9 cellular contexts compared by ENCODE assay signal in genomic region chr21:39346671-39347327, GRCh38. TPM values are rescaled to one million over a fixed set of nuclear protein-coding genes. Genes with fewer than 3 reads are reported as not detected.
A peak's percentile ranks its signal among the peaks of the same experiment; 100 is the strongest.
DNase-seq lines count a peak whose midpoint lies in the region; ATAC-seq, FAIRE-seq and TF ChIP-seq lines count a peak whose summit lies in the region.
"Had no signal": no experiment of that assay in that cellular context is flagged by ENCODE, and none has a peak within 500 bp of the region (broad histone marks: within the 10 kb centered on the region; RNA-seq: fewer than 3 reads in every experiment).

No MANE protein-coding gene starts in this region.

- H3K4me3 Mint-ChIP-seq in CD14-positive monocyte: no peak overlapping the region
- H3K4me3 Mint-ChIP-seq in naive B cell: peak overlapping the region; percentile 50 to 82 (median 65)

- peak overlapping the region; percentile 93 for H3K4me3 ChIP-seq in HUES64 (ENCODE audit: low read length)
- peak overlapping the region; percentile 92 for H3K4me3 ChIP-seq in astrocyte of the spinal cord (ENCODE audit: low read depth, low read length)
- no peak overlapping the region for H3K4me3 ChIP-seq in effector memory CD4-positive, alpha-beta T cell (ENCODE audit: insufficient read depth, low read depth, low read length, poor library complexity, severe bottlenecking)

- no peaks in the 10 kb centered on the region for H3K9me3 Mint-ChIP-seq in CD14-positive monocyte
- peaks cover 0 to 2% (median 0%) of the 10 kb centered on the region in 7 donors for H3K9me3 Mint-ChIP-seq in naive B cell

- intact Hi-C loops in CD14-positive monocyte (cut with micrococcal nuclease): loop anchor here (2.0 to 5.0 kb wide), 3 partner anchors 34 to 42 kb away; partner anchors contain the start of gene BRWD1 (in 1 of the 2)

- peaks cover 59% of the 10 kb centered on the region for H3K36me3 ChIP-seq in HUES64 (ENCODE audit: insufficient read depth, low read length)
- H3K36me3 ChIP-seq in effector memory CD4-positive, alpha-beta T cell (ENCODE audit: control insufficient read depth, insufficient read depth, low read length): peaks cover 12% of the 10 kb centered on the region

- no peak for ATAC-seq in naive B cell (ENCODE audit: low read depth in 2 of 2)

- H3K27me3 ChIP-seq in HUES64 (ENCODE audit: insufficient read depth, low read length): no peaks in the 10 kb centered on the region
- no peaks in the 10 kb centered on the region for H3K27me3 ChIP-seq in effector memory CD4-positive, alpha-beta T cell (replicated peaks; ENCODE audit: control insufficient read depth, insufficient read depth, low read length, poor library complexity, severe bottlenecking)

- WGBS in HUES64: 82% methylated on average over 4 of the region's 7 CpGs

- H3K4me1 ChIP-seq in HUES64 (ENCODE audit: insufficient read depth, low read length): peaks cover 29% of the 10 kb centered on the region
- peaks cover 12% of the 10 kb centered on the region for H3K4me1 ChIP-seq in effector memory CD4-positive, alpha-beta T cell (ENCODE audit: control insufficient read depth, insufficient read depth, low read length, poor library complexity, severe bottlenecking)

- H3K27me3 Mint-ChIP-seq in CD14-positive monocyte (ENCODE audit: low read depth in 3 of 3) (peaks cover 0 to 3% (median 0%) of the 10 kb centered on the region in 3 donors), naive B cell (peaks cover 0 to 4% (median 0%) of the 10 kb centered on the region in 3 donors)

- no peak overlapping the region for H3K27ac ChIP-seq in HUES64 (ENCODE audit: low read depth, low read length)
- no peak overlapping the region for H3K27ac ChIP-seq in effector memory CD4-positive, alpha-beta T cell (ENCODE audit: insufficient read depth, low read length, poor library complexity, severe bottlenecking)

- H3K4me1 Mint-ChIP-seq in CD14-positive monocyte: peaks cover 33% of the 10 kb centered on the region
- H3K4me1 Mint-ChIP-seq in naive B cell: peaks cover 26 to 44% (median 41%) of the 10 kb centered on the region in 3 donors

- in situ Hi-C loops in astrocyte of the spinal cord (cut with HindIII; ENCODE audit: low sequenced_read_pairs): no loop called here

- DNase-seq in CD14-positive monocyte (ENCODE audit: low spot score) (no peak), astrocyte of the spinal cord (ENCODE audit: low read depth, low spot score) (no peak), naive B cell (no peak), COLO829 (ENCODE audit: low spot score) (no peak), RCC 7860 (ENCODE audit: low spot score) (no peak)
- no peak for DNase-seq in stimulated activated CD4-positive, alpha-beta T cell treated with anti-CD3 and anti-CD28 coated beads, Interleukin-4, amount 100 ng/mL, for 24 hours
- no peak for DNase-seq in effector memory CD4-positive, alpha-beta T cell
- DNase-seq: T1000 had no signal

- TF ChIP-seq CTCF in CD14-positive monocyte (IDR thresholded peaks at IDR 0.05) (no peak), astrocyte of the spinal cord (IDR thresholded peaks at IDR 0.05; ENCODE audit: low read depth, low read length) (no peak)

- H3K36me3 Mint-ChIP-seq in CD14-positive monocyte (peaks cover 26 to 28% of the 10 kb centered on the region in 2 donors), naive B cell (peaks cover 12 to 21% of the 10 kb centered on the region in 2 donors)

- H3K27ac Mint-ChIP-seq in CD14-positive monocyte (peak overlapping the region in 6 of 7 donors; percentile 35 to 88 (median 63)), naive B cell (peak overlapping the region in 2 of 6 donors; percentile 55 to 83)

- FAIRE-seq in RCC 7860 (lab: Jason Lieb, UNC): no peak

- peak overlapping the region; percentile 98 for H3K9ac ChIP-seq in HUES64 (ENCODE audit: low read depth, low read length)

- no peaks in the 10 kb centered on the region for H3K9me3 ChIP-seq in HUES64 (ENCODE audit: insufficient read depth, low read depth, low read length)
- no peaks in the 10 kb centered on the region for H3K9me3 ChIP-seq in effector memory CD4-positive, alpha-beta T cell (ENCODE audit: control insufficient read depth, low read length)

RNA-seq across cellular contexts. Expression of gene HMGN1, which starts 2.1 kb away (rescaled TPM):
- polyA plus RNA-seq in CD14-positive monocyte (10 to 100 TPM; 59.8 to 72.7 TPM), naive B cell (ENCODE audit: low read depth in 6 of 6) (100 to 1,000 TPM; 259 to 458 (median 306) TPM)
- 413 TPM for polyA plus RNA-seq in HUES64 (2013, experiment 1 of 2)
- 454 TPM for polyA plus RNA-seq in HUES64 (2013, experiment 2 of 2)

RNA-seq across cellular contexts. Expression of gene BRWD1, which starts 33.4 kb away (rescaled TPM):
- polyA plus RNA-seq in CD14-positive monocyte (10 to 100 TPM; 12.7 to 16.8 TPM), naive B cell (ENCODE audit: low read depth in 6 of 6) (10 to 100 TPM; 31.1 to 49.8 (median 44.1) TPM)
- 15.8 TPM for polyA plus RNA-seq in HUES64 (2013, experiment 1 of 2)
- 19.1 TPM for polyA plus RNA-seq in HUES64 (2013, experiment 2 of 2)

Comparison
In these comparisons a context has a peak if more than half of its experiments do, and no peak if none do; other contexts are left out.
1. H3K4me3 Mint-ChIP-seq: peak in naive B cell (8 of 8); none in CD14-positive monocyte (0 of 2).